In the genomic region with DNA sequence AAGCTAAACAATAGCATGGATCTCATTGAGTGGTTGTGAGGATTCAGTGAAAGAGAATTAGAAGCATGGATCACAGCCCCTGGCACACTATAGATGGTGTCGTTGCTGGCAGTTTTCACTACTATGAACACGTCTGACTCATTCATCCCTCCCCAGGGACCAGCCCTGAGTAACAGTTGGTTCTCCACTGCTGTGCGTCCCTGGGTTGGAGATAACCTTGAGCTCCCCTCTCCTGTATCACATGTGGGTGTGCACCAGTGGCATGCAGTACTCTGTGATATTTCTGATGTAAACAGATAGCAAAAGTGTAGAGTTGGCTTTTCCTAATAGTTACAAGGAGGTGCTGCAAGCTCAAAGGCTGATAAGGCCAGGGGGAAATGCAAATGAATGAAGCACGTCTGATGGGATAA, we compare ENCODE assay signal across 1 cellular context.
TF ChIP-seq lines count a peak whose summit lies in the region.

No MANE protein-coding gene starts in this region.

TF ChIP-seq in HepG2, 621 proteins besides CTCF, POLR2A, EP300 and RAD21 (continued from another document):
- TF ChIP-seq GABPA (IDR thresholded peaks at IDR 0.05; ENCODE audit: low read depth, low read length) (no peak), GABPA (CRISPR knock-in tag; IDR thresholded peaks at IDR 0.05; ENCODE audit: low read depth) (no peak), MLX (CRISPR knock-in tag; IDR thresholded peaks at IDR 0.05) (no peak), ATM (IDR thresholded peaks at IDR 0.05; ENCODE audit: borderline replicate concordance) (no peak), HMGA1 (CRISPR knock-in tag; conservative IDR thresholded peaks at IDR 0.05) (no peak), ZNF431 (CRISPR knock-in tag; IDR thresholded peaks at IDR 0.05; ENCODE audit: borderline replicate concordance, low read depth) (no peak)
